3 cellular contexts compared by ENCODE assay signal in genomic region chrX:73992019-73992418, GRCh38.
TF ChIP-seq lines count a peak whose summit lies in the region.

No MANE protein-coding gene starts in this region.

TF ChIP-seq in HEK293, 187 proteins besides CTCF, POLR2A, EP300 and RAD21:
- no peak for TF ChIP-seq BCL6B (tag by site-specific recombination; IDR thresholded peaks at IDR 0.05)
- peak; percentile 5 for TF ChIP-seq ZNF529 (tag by site-specific recombination; IDR thresholded peaks at IDR 0.05; ENCODE audit: insufficient replicate concordance)
- no peak for TF ChIP-seq HIC1 (tag by site-specific recombination; IDR thresholded peaks at IDR 0.05)

TF ChIP-seq in HepG2, 621 proteins besides CTCF, POLR2A, EP300 and RAD21 (continued from another document):
- peak in 1 of 2 experiments; percentile 38; a peak in 1 of 4 replicates for TF ChIP-seq ATF4 (CRISPR knock-in tag; IDR thresholded peaks at IDR 0.05)
- TF ChIP-seq CEBPG (CRISPR knock-in tag; IDR thresholded peaks at IDR 0.05): peak; percentile 54
- TF ChIP-seq SIN3A (IDR thresholded peaks at IDR 0.05; ENCODE audit: borderline replicate concordance, low read depth, low read length): no peak
- no peak for TF ChIP-seq ZNF775 (CRISPR knock-in tag; IDR thresholded peaks at IDR 0.05; ENCODE audit: borderline replicate concordance)
- no peak for TF ChIP-seq ZNF530 (CRISPR knock-in tag; IDR thresholded peaks at IDR 0.05; ENCODE audit: low read depth)
- TF ChIP-seq ZNF335 (CRISPR knock-in tag; IDR thresholded peaks at IDR 0.05): no peak

TF ChIP-seq in SK-N-SH, 30 proteins besides CTCF, POLR2A, EP300 and RAD21 (continued from another document):
- TF ChIP-seq ZBTB33 (IDR thresholded peaks at IDR 0.05; ENCODE audit: borderline replicate concordance, low read depth): no peak
- TF ChIP-seq CHD2 (IDR thresholded peaks at IDR 0.05; ENCODE audit: low read length, partially characterized antibody): no peak
- no peak for TF ChIP-seq PBX3 (IDR thresholded peaks at IDR 0.05)
- TF ChIP-seq RCOR1 (IDR thresholded peaks at IDR 0.05; ENCODE audit: low read length): no peak
TF ChIP-seq in SK-N-SH: peak in this region for 0.
